ENCODE assay signal across 8 cellular contexts in genomic region chr14:51996148-51996746, GRCh38. TPM values are rescaled to one million over a fixed set of nuclear protein-coding genes. Genes with fewer than 3 reads are reported as not detected.
DNase-seq lines count a peak whose midpoint lies in the region; FAIRE-seq and TF ChIP-seq lines count a peak whose summit lies in the region.

No MANE protein-coding gene starts in this region.

- no peaks in the 10 kb centered on the region for H4K20me1 ChIP-seq in osteoblast (ENCODE audit: insufficient read depth, low read length)

- H3K27ac ChIP-seq in osteoblast (ENCODE audit: low read depth, low read length): peak overlapping the region; percentile 1

- no peak overlapping the region for H2AFZ ChIP-seq in osteoblast (ENCODE audit: low read length)

- no peak overlapping the region for H3K4me2 ChIP-seq in osteoblast (ENCODE audit: insufficient read depth, low read length)

- H3K4me3 ChIP-seq in osteoblast (ENCODE audit: insufficient read depth, low read length): no peak overlapping the region

- peaks cover 32% of the 10 kb centered on the region for H3K79me2 ChIP-seq in osteoblast (ENCODE audit: insufficient read depth, low read length)

- TF ChIP-seq CTCF in osteoblast (IDR thresholded peaks at IDR 0.05; ENCODE audit: extremely low read depth, low read depth, low read length): peak; percentile 71

- H3K4me1 ChIP-seq in osteoblast (ENCODE audit: insufficient read depth, low read length): peaks cover 21% of the 10 kb centered on the region

- peaks cover 45% of the 10 kb centered on the region for H3K36me3 ChIP-seq in osteoblast (ENCODE audit: insufficient read depth, low read length)

- no peaks in the 10 kb centered on the region for H3K27me3 ChIP-seq in osteoblast (ENCODE audit: insufficient read depth, low read length)

- H3K9me3 ChIP-seq in osteoblast (ENCODE audit: low read depth, low read length): no peaks in the 10 kb centered on the region

- peak; percentile 76 for FAIRE-seq in endometrium (lab: Jason Lieb, UNC)

- DNase-seq in EL (peak; percentile 41), NCI-H2227 treated with DMSO at 0.1 percent for 48 hours (lab: John Stamatoyannopoulos, UW) (peak; percentile 8), osteoblast (ENCODE audit: insufficient read length, low spot score, missing footprints) (no peak), foreskin melanocyte (no peak), cortex of kidney (lab: John Stamatoyannopoulos, UW) (no peak), COLO829 (ENCODE audit: low spot score) (no peak), RPMI8226 (no peak)

RNA-seq across cellular contexts. Expression of gene RTRAF, which starts 6.9 kb away (rescaled TPM):
- 53.2 and 63.6 TPM in 2 replicates for total RNA-seq in osteoblast

Comparison
In these comparisons a context has a peak if more than half of its experiments do, and no peak if none do; other contexts are left out.
1. DNase-seq: peak in EL (single experiment) and NCI-H2227 treated with DMSO at 0.1 percent for 48 hours (single experiment); none in osteoblast (single experiment), foreskin melanocyte (single experiment), cortex of kidney (single experiment), COLO829 (single experiment) and RPMI8226 (single experiment).